ENCODE assay signal across 1 cellular context in genomic region chr11:64874308-64874707, GRCh38.
TF ChIP-seq lines count a peak whose summit lies in the region.

No MANE protein-coding gene starts in this region.

TF ChIP-seq in GM23338, 12 proteins besides CTCF, POLR2A, EP300 and RAD21 (continued from another document):
- no peak for TF ChIP-seq ZNF462 (CRISPR knock-in tag; IDR thresholded peaks at IDR 0.05)
- TF ChIP-seq ETS1 (IDR thresholded peaks at IDR 0.05), result no peak
- TF ChIP-seq EZH2phosphoT487 (IDR thresholded peaks at IDR 0.05; ENCODE audit: unreplicated experiment), result no peak
- no peak for TF ChIP-seq CREB1 (CRISPR knock-in tag; IDR thresholded peaks at IDR 0.05; ENCODE audit: low read depth)
- TF ChIP-seq JUNB (IDR thresholded peaks at IDR 0.05; ENCODE audit: unreplicated experiment), result no peak
- TF ChIP-seq ZNF331 (CRISPR knock-in tag; IDR thresholded peaks at IDR 0.05; ENCODE audit: low read depth), result no peak
- no peak for TF ChIP-seq ZNF114 (CRISPR knock-in tag; IDR thresholded peaks at IDR 0.05)
- TF ChIP-seq NANOG (IDR thresholded peaks at IDR 0.05; ENCODE audit: borderline replicate concordance), result no peak
- TF ChIP-seq POLR2AphosphoS5 (IDR thresholded peaks at IDR 0.05; ENCODE audit: low read depth), result no peak
TF ChIP-seq in GM23338: peak in this region for 0.
